In genomic region chr16:3906363-3906762, GRCh38 we compare ENCODE assay signal across 31 cellular contexts.
"Had no signal": no experiment of that assay in that cellular context is flagged by ENCODE, and none has a peak within 500 bp of the region (broad histone marks: within the 10 kb centered on the region; RNA-seq: fewer than 3 reads in every experiment).

No MANE protein-coding gene starts in this region.

- H3K4me1 ChIP-seq: adrenal gland, ascending aorta, body of pancreas, breast epithelium had no signal

- H3K36me3 ChIP-seq: adrenal gland, ascending aorta, brain microvascular endothelial cell, breast epithelium, cardiac muscle cell had no signal

- FAIRE-seq: astrocyte, bronchial epithelial cell had no signal

- H3K4me3 ChIP-seq: adrenal gland, ascending aorta, body of pancreas, breast epithelium, cardiac muscle cell had no signal

- ATAC-seq: activated naive CD4-positive, alpha-beta T cell treated with anti-CD3 and anti-CD28 coated beads, Interleukin-2, amount 50 U/mL, for 72 hours; activated naive CD8-positive, alpha-beta T cell treated with anti-CD3 and anti-CD28 coated beads, Interleukin-2, amount 50 U/mL, for 24 hours; activated T-cell treated with anti-CD3 and anti-CD28 coated beads, Interleukin-2, amount 50 U/mL, for 4 hours; activated T-cell treated with anti-CD3 and anti-CD28 coated beads, Interleukin-2, amount 50 U/mL, for 72 hours; activated T-helper 17 cell treated with anti-CD3 and anti-CD28 coated beads, Interleukin-2, amount 50 U/mL, for 72 hours; body of pancreas had no signal

- H3K27ac ChIP-seq: adrenal gland, ascending aorta, body of pancreas, brain microvascular endothelial cell, breast epithelium, cardiac muscle cell had no signal

- H3K27me3 ChIP-seq: adrenal gland, ascending aorta, body of pancreas, brain microvascular endothelial cell, breast epithelium, cardiac muscle cell had no signal

- H3K9me3 ChIP-seq: adrenal gland, ascending aorta, body of pancreas, breast epithelium had no signal

- DNase-seq: activated effector memory CD4-positive, alpha-beta T cell treated with Interleukin-2 at 50 U/mL for 16 hours; activated gamma-delta T cell; activated gamma-delta T cell treated with Interleukin-2 at 50 U/mL for 16 hours; activated naive CD4-positive, alpha-beta T cell; activated naive CD4-positive, alpha-beta T cell treated with anti-CD3 and anti-CD28 coated beads for 36 hours; activated naive CD4-positive, alpha-beta T cell treated with anti-CD3 and anti-CD28 coated beads, Interleukin-2, amount 10 ng/mL, durations not matched to agents 7 days and 5 days; activated naive CD4-positive, alpha-beta T cell treated with anti-CD3 and anti-CD28 coated beads, Interleukin-2, amount 50 U/mL, for 16 hours; activated naive CD4-positive, alpha-beta T cell treated with Interleukin-2 at 50 U/mL for 16 hours; activated naive CD8-positive, alpha-beta T cell treated with anti-CD3 and anti-CD28 coated beads for 36 hours; activated naive CD8-positive, alpha-beta T cell treated with anti-CD3 and anti-CD28 coated beads, Interleukin-2, amount 10 ng/mL, durations not matched to agents 7 days and 5 days; activated naive CD8-positive, alpha-beta T cell treated with anti-CD3 and anti-CD28 coated beads, Interleukin-2, amount 50 U/mL, for 24 hours; activated T-cell treated with anti-CD3 and anti-CD28 coated beads, Interleukin-2, amount 50 U/mL, for 24 hours; activated T-cell treated with anti-CD3 and anti-CD28 coated beads, Interleukin-2, amount 50 U/mL, for 4 hours; activated T-cell treated with anti-CD3 and anti-CD28 coated beads, Interleukin-2, amount 50 U/mL, for 48 hours; activated T-cell treated with anti-CD3 and anti-CD28 coated beads, Interleukin-2, amount 50 U/mL, for 72 hours; adrenal gland; amniotic stem cell; amygdala; anterior cingulate cortex; body of pancreas; brain microvascular endothelial cell; caudate nucleus; central memory CD4-positive, alpha-beta T cell; cerebellar nuclear complex had no signal
